9 cellular contexts compared by ENCODE assay signal in genomic region chr10:31490858-31491504, GRCh38.
A peak's percentile ranks its signal among the peaks of the same experiment; 100 is the strongest.
DNase-seq lines count a peak whose midpoint lies in the region; ATAC-seq and TF ChIP-seq lines count a peak whose summit lies in the region.
"Had no signal": no experiment of that assay in that cellular context is flagged by ENCODE, and none has a peak within 500 bp of the region (broad histone marks: within the 10 kb centered on the region; RNA-seq: fewer than 3 reads in every experiment).

No MANE protein-coding gene starts in this region.

- no peaks in the 10 kb centered on the region for H3K9me2 ChIP-seq in GM23338 (ENCODE audit: insufficient read depth)

- DNase-seq in DMS53 treated with DMSO at 0.1 percent for 48 hours (lab: John Stamatoyannopoulos, UW; ENCODE audit: unreplicated experiment) (peak; percentile 43), GM23338 (ENCODE audit: low spot score) (peak; percentile 80), RPMI8226 (peak; percentile 4), fibroblast of lung (ENCODE audit: low read depth in 2 of 2) (peak; percentile 46 to 79), pons (ENCODE audit: low spot score) (peak; percentile 48), hepatic stellate cell (ENCODE audit: low spot score) (no peak), putamen (ENCODE audit: low spot score) (no peak)

- no peak overlapping the region for H3K9ac ChIP-seq in fibroblast of lung (ENCODE audit: insufficient read depth, low read length)

- H3K4me3 ChIP-seq in GM23338: no peak overlapping the region
- no peak overlapping the region for H3K4me3 ChIP-seq in fibroblast of lung (replicated peaks in 1 of 4; ENCODE audit: control extremely low read depth in 1 of 4, insufficient read depth in 1 of 4, low read depth in 3 of 4, low read length in 4 of 4)

- no peaks in the 10 kb centered on the region for H3K4me1 ChIP-seq in GM23338 (ENCODE audit: insufficient read depth)
- no peaks in the 10 kb centered on the region for H3K4me1 ChIP-seq in fibroblast of lung (ENCODE audit: control insufficient read depth, extremely low read depth, insufficient read depth, low read length)

- H3K27ac ChIP-seq in GM23338 (ENCODE audit: low read depth) (no peak overlapping the region), fibroblast of lung (ENCODE audit: insufficient read depth, low read length) (no peak overlapping the region)
- H3K27ac ChIP-seq: neutrophil had no signal

- H3K9me3 Mint-ChIP-seq in GM23338: peaks cover 3% of the 10 kb centered on the region; the same call in 1 of the 3 replicates

- H3K27me3 Mint-ChIP-seq in GM23338 (ENCODE audit: insufficient read depth, low read depth, poor library complexity): no peaks in the 10 kb centered on the region

- H3F3A ChIP-seq in GM23338 (replicated peaks; ENCODE audit: low read depth): no peaks in the 10 kb centered on the region

- H3K27ac Mint-ChIP-seq in GM23338: no peak overlapping the region

- H4K20me1 ChIP-seq in GM23338 (replicated peaks; ENCODE audit: insufficient read depth): no peaks in the 10 kb centered on the region
- H4K20me1 ChIP-seq in fibroblast of lung (ENCODE audit: control insufficient read depth, extremely low read depth, insufficient read depth, low read length): no peaks in the 10 kb centered on the region

- H3K36me3 ChIP-seq in GM23338 (ENCODE audit: insufficient read depth) (no peaks in the 10 kb centered on the region), fibroblast of lung (ENCODE audit: control insufficient read depth, insufficient read depth, low read length) (no peaks in the 10 kb centered on the region)
- H3K36me3 ChIP-seq: neutrophil had no signal

- peaks cover 9% of the 10 kb centered on the region; the same call in 2 of the 3 replicates for H3K4me1 Mint-ChIP-seq in GM23338

- ATAC-seq in GM23338: peak; percentile 86
- ATAC-seq in GM19351 (IDR thresholded peaks at IDR 0.05; ENCODE audit: unreplicated experiment): no peak

- H3K36me3 Mint-ChIP-seq in GM23338 (ENCODE audit: low read depth): no peaks in the 10 kb centered on the region

- H3K27me3 ChIP-seq in GM23338 (ENCODE audit: insufficient read depth) (no peaks in the 10 kb centered on the region), fibroblast of lung (ENCODE audit: control insufficient read depth, insufficient read depth, low read length) (no peaks in the 10 kb centered on the region)
- H3K27me3 ChIP-seq: neutrophil had no signal

- H3K4me3 Mint-ChIP-seq in GM23338: no peak overlapping the region

- H2AFZ ChIP-seq in GM23338 (no peak overlapping the region; the same call in 1 of the 2 replicates), fibroblast of lung (ENCODE audit: low read length) (no peak overlapping the region)

- H3K4me2 ChIP-seq in GM23338: no peak overlapping the region
- no peak overlapping the region for H3K4me2 ChIP-seq in fibroblast of lung (ENCODE audit: extremely low read depth, insufficient read depth, low read length)

- no peaks in the 10 kb centered on the region for H3K9me3 ChIP-seq in fibroblast of lung (ENCODE audit: control insufficient read depth, insufficient read depth, low read depth, low read length)
- H3K9me3 ChIP-seq: neutrophil had no signal

- H3K79me2 ChIP-seq in GM23338 (replicated peaks; ENCODE audit: insufficient read depth) (no peaks in the 10 kb centered on the region), fibroblast of lung (ENCODE audit: control insufficient read depth, insufficient read depth, low read length) (peaks cover 29% of the 10 kb centered on the region)

- TF ChIP-seq CTCF in GM23338 (conservative IDR thresholded peaks at IDR 0.05; ENCODE audit: low read depth in 2 of 2) (peak; percentile 77 to 84), fibroblast of lung (conservative IDR thresholded peaks at IDR 0.05 in 1 of 2, IDR thresholded peaks at IDR 0.05 in 1 of 2; ENCODE audit: low read depth in 1 of 2, low read length in 2 of 2) (peak; percentile 36 to 71)

TF ChIP-seq in GM23338, 12 proteins besides CTCF, POLR2A, EP300 and RAD21:
- TF ChIP-seq, protein P1, sequence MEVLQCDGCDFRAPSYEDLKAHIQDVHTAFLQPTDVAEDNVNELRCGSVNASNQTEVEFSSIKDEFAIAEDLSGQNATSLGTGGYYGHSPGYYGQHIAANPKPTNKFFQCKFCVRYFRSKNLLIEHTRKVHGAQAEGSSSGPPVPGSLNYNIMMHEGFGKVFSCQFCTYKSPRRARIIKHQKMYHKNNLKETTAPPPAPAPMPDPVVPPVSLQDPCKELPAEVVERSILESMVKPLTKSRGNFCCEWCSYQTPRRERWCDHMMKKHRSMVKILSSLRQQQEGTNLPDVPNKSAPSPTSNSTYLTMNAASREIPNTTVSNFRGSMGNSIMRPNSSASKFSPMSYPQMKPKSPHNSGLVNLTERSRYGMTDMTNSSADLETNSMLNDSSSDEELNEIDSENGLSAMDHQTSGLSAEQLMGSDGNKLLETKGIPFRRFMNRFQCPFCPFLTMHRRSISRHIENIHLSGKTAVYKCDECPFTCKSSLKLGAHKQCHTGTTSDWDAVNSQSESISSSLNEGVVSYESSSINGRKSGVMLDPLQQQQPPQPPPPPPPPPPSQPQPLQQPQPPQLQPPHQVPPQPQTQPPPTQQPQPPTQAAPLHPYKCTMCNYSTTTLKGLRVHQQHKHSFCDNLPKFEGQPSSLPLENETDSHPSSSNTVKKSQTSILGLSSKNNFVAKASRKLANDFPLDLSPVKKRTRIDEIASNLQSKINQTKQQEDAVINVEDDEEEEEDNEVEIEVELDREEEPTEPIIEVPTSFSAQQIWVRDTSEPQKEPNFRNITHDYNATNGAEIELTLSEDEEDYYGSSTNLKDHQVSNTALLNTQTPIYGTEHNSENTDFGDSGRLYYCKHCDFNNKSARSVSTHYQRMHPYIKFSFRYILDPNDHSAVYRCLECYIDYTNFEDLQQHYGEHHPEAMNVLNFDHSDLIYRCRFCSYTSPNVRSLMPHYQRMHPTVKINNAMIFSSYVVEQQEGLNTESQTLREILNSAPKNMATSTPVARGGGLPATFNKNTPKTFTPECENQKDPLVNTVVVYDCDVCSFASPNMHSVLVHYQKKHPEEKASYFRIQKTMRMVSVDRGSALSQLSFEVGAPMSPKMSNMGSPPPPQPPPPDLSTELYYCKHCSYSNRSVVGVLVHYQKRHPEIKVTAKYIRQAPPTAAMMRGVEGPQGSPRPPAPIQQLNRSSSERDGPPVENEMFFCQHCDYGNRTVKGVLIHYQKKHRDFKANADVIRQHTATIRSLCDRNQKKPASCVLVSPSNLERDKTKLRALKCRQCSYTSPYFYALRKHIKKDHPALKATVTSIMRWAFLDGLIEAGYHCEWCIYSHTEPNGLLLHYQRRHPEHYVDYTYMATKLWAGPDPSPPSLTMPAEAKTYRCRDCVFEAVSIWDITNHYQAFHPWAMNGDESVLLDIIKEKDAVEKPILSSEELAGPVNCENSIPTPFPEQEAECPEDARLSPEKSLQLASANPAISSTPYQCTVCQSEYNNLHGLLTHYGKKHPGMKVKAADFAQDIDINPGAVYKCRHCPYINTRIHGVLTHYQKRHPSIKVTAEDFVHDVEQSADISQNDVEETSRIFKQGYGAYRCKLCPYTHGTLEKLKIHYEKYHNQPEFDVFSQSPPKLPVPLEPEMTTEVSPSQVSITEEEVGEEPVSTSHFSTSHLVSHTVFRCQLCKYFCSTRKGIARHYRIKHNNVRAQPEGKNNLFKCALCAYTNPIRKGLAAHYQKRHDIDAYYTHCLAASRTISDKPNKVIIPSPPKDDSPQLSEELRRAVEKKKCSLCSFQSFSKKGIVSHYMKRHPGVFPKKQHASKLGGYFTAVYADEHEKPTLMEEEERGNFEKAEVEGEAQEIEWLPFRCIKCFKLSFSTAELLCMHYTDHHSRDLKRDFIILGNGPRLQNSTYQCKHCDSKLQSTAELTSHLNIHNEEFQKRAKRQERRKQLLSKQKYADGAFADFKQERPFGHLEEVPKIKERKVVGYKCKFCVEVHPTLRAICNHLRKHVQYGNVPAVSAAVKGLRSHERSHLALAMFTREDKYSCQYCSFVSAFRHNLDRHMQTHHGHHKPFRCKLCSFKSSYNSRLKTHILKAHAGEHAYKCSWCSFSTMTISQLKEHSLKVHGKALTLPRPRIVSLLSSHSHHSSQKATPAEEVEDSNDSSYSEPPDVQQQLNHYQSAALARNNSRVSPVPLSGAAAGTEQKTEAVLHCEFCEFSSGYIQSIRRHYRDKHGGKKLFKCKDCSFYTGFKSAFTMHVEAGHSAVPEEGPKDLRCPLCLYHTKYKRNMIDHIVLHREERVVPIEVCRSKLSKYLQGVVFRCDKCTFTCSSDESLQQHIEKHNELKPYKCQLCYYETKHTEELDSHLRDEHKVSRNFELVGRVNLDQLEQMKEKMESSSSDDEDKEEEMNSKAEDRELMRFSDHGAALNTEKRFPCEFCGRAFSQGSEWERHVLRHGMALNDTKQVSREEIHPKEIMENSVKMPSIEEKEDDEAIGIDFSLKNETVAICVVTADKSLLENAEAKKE (CRISPR knock-in tag; IDR thresholded peaks at IDR 0.05): no peak
- TF ChIP-seq ZNF114 (CRISPR knock-in tag; IDR thresholded peaks at IDR 0.05): no peak
- TF ChIP-seq POLR2AphosphoS5 (IDR thresholded peaks at IDR 0.05; ENCODE audit: low read depth): no peak

Comparison
In these comparisons a context has a peak if more than half of its experiments do, and no peak if none do; other contexts are left out.
1. DNase-seq: peak in DMS53 treated with DMSO at 0.1 percent for 48 hours (single experiment), GM23338 (single experiment), RPMI8226 (single experiment), fibroblast of lung (2 of 2) and pons (single experiment); none in hepatic stellate cell (single experiment) and putamen (single experiment).